17 cellular contexts compared by ENCODE assay signal in genomic region chr14:37397941-37398215, GRCh38.
"Had no signal": no experiment of that assay in that cellular context is flagged by ENCODE, and none has a peak within 500 bp of the region (broad histone marks: within the 10 kb centered on the region; RNA-seq: fewer than 3 reads in every experiment).

No MANE protein-coding gene starts in this region.

- DNase-seq: IMR-90, Kasumi-1, KG1, NCI-H1092 treated with DMSO at 0.1 percent for 48 hours, NCI-H146, NCI-H1694 treated with DMSO at 0.1 percent for 48 hours, NCI-H1930, NCI-H2081, NCI-H2107, NCI-H2227 treated with DMSO at 0.1 percent for 48 hours, NCI-H524, NCI-H526 treated with DMSO at 0.1 percent for 48 hours, NCI-H774, Right ventricle myocardium superior, SIG-M5 had no signal

- H3K9me3 ChIP-seq: SJSA1 had no signal

- H3K4me1 ChIP-seq: SJSA1 had no signal

- H3K36me3 ChIP-seq: SJSA1 had no signal

- H3K4me3 ChIP-seq: SJSA1, SK-N-MC had no signal

- H3K27me3 ChIP-seq: SJSA1 had no signal

- H3K27ac ChIP-seq: SJSA1, SK-N-MC had no signal
